ENCODE assay signal across 40 cellular contexts in the genomic region with DNA sequence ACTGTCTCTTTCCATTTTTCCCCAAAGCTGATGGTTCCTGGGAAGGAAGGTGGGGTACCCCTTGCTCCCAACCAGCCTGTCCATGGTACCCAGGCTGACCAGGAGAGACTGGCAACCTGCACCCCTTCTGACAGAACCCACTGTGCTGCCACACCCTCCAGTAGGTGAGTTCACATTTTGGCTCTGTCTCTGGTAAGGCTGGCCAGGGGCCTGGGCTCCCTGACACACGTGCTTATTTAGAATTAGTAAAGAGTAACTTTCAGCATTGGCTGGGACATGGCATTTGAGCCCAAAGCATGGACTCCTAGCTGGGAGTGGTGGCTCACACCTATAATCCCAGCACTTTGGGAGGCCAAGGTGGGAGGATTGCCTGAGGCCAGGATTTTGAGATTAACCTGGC. TPM values are rescaled to one million over a fixed set of nuclear protein-coding genes. Genes with fewer than 3 reads are reported as not detected.
A peak's percentile ranks its signal among the peaks of the same experiment; 100 is the strongest.
DNase-seq lines count a peak whose midpoint lies in the region; ATAC-seq and TF ChIP-seq lines count a peak whose summit lies in the region.
"Had no signal": no experiment of that assay in that cellular context is flagged by ENCODE, and none has a peak within 500 bp of the region (broad histone marks: within the 10 kb centered on the region; RNA-seq: fewer than 3 reads in every experiment).

No MANE protein-coding gene starts in this region.

- H3K36me3 ChIP-seq in right atrium auricular region (peaks cover 45% of the 10 kb centered on the region), WERI-Rb-1 (peaks cover 51% of the 10 kb centered on the region)
- H3K36me3 ChIP-seq: colonic mucosa had no signal

- H3K9me3 Mint-ChIP-seq in stimulated activated effector memory CD8-positive, alpha-beta T cell treated with anti-CD3 and anti-CD28 coated beads, Interleukin-12 subunit alpha, Interleukin-12 subunit beta, amount 100 ng/mL, for 72 hours, result no peaks in the 10 kb centered on the region
- H3K9me3 Mint-ChIP-seq: activated CD8-positive, alpha-beta T cell treated with anti-CD3 and anti-CD28 coated beads for 36 hours; activated naive CD4-positive, alpha-beta T cell treated with anti-CD3 and anti-CD28 coated beads, Interleukin-2, amount 50 U/mL, for 72 hours; CD8-positive, alpha-beta T cell; effector memory CD8-positive, alpha-beta T cell; HFFc6; natural killer cell; T-helper 2 cell treated with Interferon-gamma antibody and Interleukin-4, amounts not matched to agents 5 μg/mL and 100 μg/mL, for 36 hours had no signal

- H3K27ac Mint-ChIP-seq in stimulated activated effector memory CD8-positive, alpha-beta T cell treated with anti-CD3 and anti-CD28 coated beads, Interleukin-12 subunit alpha, Interleukin-12 subunit beta, amount 100 ng/mL, for 72 hours, result peak overlapping the region; percentile 72
- H3K27ac Mint-ChIP-seq: activated CD4-positive, alpha-beta T cell treated with anti-CD3 and anti-CD28 coated beads for 36 hours; activated CD8-positive, alpha-beta T cell treated with anti-CD3 and anti-CD28 coated beads for 36 hours; CD8-positive, alpha-beta T cell; HFFc6; natural killer cell; T-helper 2 cell treated with Interferon-gamma antibody and Interleukin-4, amounts not matched to agents 5 μg/mL and 100 μg/mL, for 36 hours had no signal

- H3K4me1 ChIP-seq in right atrium auricular region, result peaks cover 0 to 43% of the 10 kb centered on the region in 2 donors
- H3K4me1 ChIP-seq: breast epithelium, colonic mucosa had no signal

- intact Hi-C loops in left ventricle myocardium superior (cut with micrococcal nuclease), result no loop called here

- H3K36me3 Mint-ChIP-seq in stimulated activated effector memory CD8-positive, alpha-beta T cell treated with anti-CD3 and anti-CD28 coated beads, Interleukin-12 subunit alpha, Interleukin-12 subunit beta, amount 100 ng/mL, for 72 hours, result peaks cover 96% of the 10 kb centered on the region
- H3K36me3 Mint-ChIP-seq: activated naive CD4-positive, alpha-beta T cell treated with anti-CD3 and anti-CD28 coated beads, Interleukin-2, amount 50 U/mL, for 72 hours; natural killer cell had no signal

- H3K27ac ChIP-seq in right atrium auricular region (peak overlapping the region; percentile 72 to 82), layer of hippocampus (ENCODE audit: low read depth, low read length) (peak overlapping the region; percentile 83), WERI-Rb-1 (no peak overlapping the region)
- H3K27ac ChIP-seq: colonic mucosa, PC-9 had no signal

- TF ChIP-seq CTCF in right atrium auricular region (IDR thresholded peaks at IDR 0.05) (no peak), WERI-Rb-1 (IDR thresholded peaks at IDR 0.05; ENCODE audit: low read depth, low read length) (no peak)

- H3K9me3 ChIP-seq in right atrium auricular region (no peaks in the 10 kb centered on the region), WERI-Rb-1 (ENCODE audit: severe bottlenecking) (no peaks in the 10 kb centered on the region)
- H3K9me3 ChIP-seq: breast epithelium, colonic mucosa, mucosa of descending colon, stomach had no signal

- DNase-seq in right atrium auricular region (ENCODE audit: low spot score), result no peak
- no peak for DNase-seq in left ventricle myocardium superior
- DNase-seq in stimulated activated effector memory CD8-positive, alpha-beta T cell treated with anti-CD3 and anti-CD28 coated beads, Interleukin-12 subunit alpha, Interleukin-12 subunit beta, amount 100 ng/mL, for 72 hours (ENCODE audit: low spot score in 2 of 2), result no peak
- no peak for DNase-seq in stimulated activated naive CD8-positive, alpha-beta T cell treated with anti-CD3 and anti-CD28 coated beads, Interleukin-15, Interleukin-2, amounts not matched to agents 100 U/mL and 50 U/mL, for 24 hours
- no peak for DNase-seq in GDM1 (lab: John Stamatoyannopoulos, UW)
- DNase-seq in WERI-Rb-1, result no peak
- DNase-seq: activated CD4-positive, alpha-beta T cell treated with anti-CD3 and anti-CD28 coated beads for 36 hours; activated CD8-positive, alpha-beta T cell treated with anti-CD3 and anti-CD28 coated beads for 36 hours; activated effector memory CD4-positive, alpha-beta T cell treated with Interleukin-2 at 50 U/mL for 16 hours; AML-193; amygdala; CD8-positive, alpha-beta T cell; colonic mucosa; DMS 273 treated with DMSO at 0.1 percent for 48 hours; effector memory CD8-positive, alpha-beta T cell; GOT3; HFFc6; IMR-90; mucosa of descending colon; natural killer cell; NCI-H1436 treated with DMSO at 0.1 percent for 48 hours; NCI-H2081 treated with DMSO at 0.1 percent for 48 hours; NCI-H2227 treated with DMSO at 0.1 percent for 48 hours; NCI-H526 treated with DMSO at 0.1 percent for 48 hours; nucleus accumbens; PC-9; SHP77; small intestine; stimulated activated CD4-positive, alpha-beta T cell treated with anti-CD3 and anti-CD28 coated beads, Interleukin-2, amount 100 ng/mL, for 24 hours; stomach had no signal

- no peak overlapping the region for H3K4me3 Mint-ChIP-seq in stimulated activated effector memory CD8-positive, alpha-beta T cell treated with anti-CD3 and anti-CD28 coated beads, Interleukin-12 subunit alpha, Interleukin-12 subunit beta, amount 100 ng/mL, for 72 hours
- H3K4me3 Mint-ChIP-seq: activated CD4-positive, alpha-beta T cell treated with anti-CD3 and anti-CD28 coated beads for 36 hours; activated CD8-positive, alpha-beta T cell treated with anti-CD3 and anti-CD28 coated beads for 36 hours; CD8-positive, alpha-beta T cell; effector memory CD8-positive, alpha-beta T cell; HFFc6; natural killer cell; T-helper 2 cell treated with Interferon-gamma antibody and Interleukin-4, amounts not matched to agents 5 μg/mL and 100 μg/mL, for 36 hours had no signal

- H3K4me1 Mint-ChIP-seq in stimulated activated effector memory CD8-positive, alpha-beta T cell treated with anti-CD3 and anti-CD28 coated beads, Interleukin-12 subunit alpha, Interleukin-12 subunit beta, amount 100 ng/mL, for 72 hours, result peaks cover 12% of the 10 kb centered on the region

- H3K27me3 ChIP-seq in right atrium auricular region (no peaks in the 10 kb centered on the region), layer of hippocampus (ENCODE audit: control insufficient read depth, insufficient read depth, low read length) (no peaks in the 10 kb centered on the region), WERI-Rb-1 (ENCODE audit: insufficient read depth, low read depth, severe bottlenecking) (no peaks in the 10 kb centered on the region)
- H3K27me3 ChIP-seq: breast epithelium, colonic mucosa, stomach had no signal

- ATAC-seq in left ventricle myocardium superior (no peak), HG02981 (IDR thresholded peaks at IDR 0.05; ENCODE audit: unreplicated experiment) (no peak)
- ATAC-seq in stimulated activated effector memory CD8-positive, alpha-beta T cell treated with anti-CD3 and anti-CD28 coated beads, Interleukin-12 subunit alpha, Interleukin-12 subunit beta, amount 100 ng/mL, for 72 hours, result no peak
- no peak for ATAC-seq in stimulated activated naive CD8-positive, alpha-beta T cell treated with anti-CD3 and anti-CD28 coated beads, Interleukin-15, Interleukin-2, amounts not matched to agents 100 U/mL and 50 U/mL, for 24 hours
- ATAC-seq: activated CD4-positive, alpha-beta T cell treated with anti-CD3 and anti-CD28 coated beads for 36 hours; activated CD8-positive, alpha-beta T cell treated with anti-CD3 and anti-CD28 coated beads for 36 hours; activated naive CD4-positive, alpha-beta T cell treated with anti-CD3 and anti-CD28 coated beads, Interleukin-2, amount 50 U/mL, for 72 hours; CD8-positive, alpha-beta T cell; effector memory CD8-positive, alpha-beta T cell; mucosa of descending colon; natural killer cell had no signal

- no peak overlapping the region for H3K4me3 ChIP-seq in right atrium auricular region
- H3K4me3 ChIP-seq in WERI-Rb-1 (ENCODE audit: low read depth, low read length), result no peak overlapping the region
- H3K4me3 ChIP-seq: breast epithelium, colonic mucosa, lung, mucosa of descending colon, PC-9, stomach had no signal

RNA-seq across cellular contexts. Expression of gene ARHGAP1, which starts 35.1 kb away (rescaled TPM):
- total RNA-seq in right atrium auricular region (100 to 1,000 TPM in 1 of 2 donors, 10 to 100 TPM in 1; 88.1 to 117 TPM), left ventricle myocardium superior (65.2 TPM)

RNA-seq across cellular contexts. Expression of gene ZNF408, which starts 35.5 kb away (rescaled TPM):
- total RNA-seq in right atrium auricular region (1 to 10 TPM; 6.0 to 9.6 TPM), left ventricle myocardium superior (7.1 TPM)

RNA-seq across cellular contexts. Expression of gene ATG13, which starts 48.0 kb away (rescaled TPM):
- total RNA-seq in right atrium auricular region (10 to 100 TPM; 54.5 to 80.2 TPM), left ventricle myocardium superior (34.4 TPM)

RNA-seq across cellular contexts. Expression of gene HARBI1, which starts 48.3 kb away (rescaled TPM):
- total RNA-seq in right atrium auricular region, result 1 to 10 TPM; 2.3 to 3.3 TPM
- total RNA-seq in left ventricle myocardium superior, result 3.1 TPM

RNA-seq across cellular contexts. Expression of gene F2, which starts 53.7 kb away (rescaled TPM):
- total RNA-seq in right atrium auricular region, result not detected
- total RNA-seq in left ventricle myocardium superior, result not detected
- total RNA-seq: A673; activated CD4-positive, alpha-beta T cell treated with anti-CD3 and anti-CD28 coated beads for 36 hours; activated CD8-positive, alpha-beta T cell treated with anti-CD3 and anti-CD28 coated beads for 36 hours; activated naive CD4-positive, alpha-beta T cell treated with anti-CD3 and anti-CD28 coated beads, Interleukin-2, amount 50 U/mL, for 72 hours; breast epithelium; CD8-positive, alpha-beta T cell; fibroblast of villous mesenchyme; HFFc6; IMR-90; kidney epithelial cell; PC-9; urinary bladder had no signal
